ENCODE assay signal across 1 cellular context in genomic region chr6:107185570-107185969, GRCh38.
A peak's percentile ranks its signal among the peaks of the same experiment; 100 is the strongest.
TF ChIP-seq lines count a peak whose summit lies in the region.

No MANE protein-coding gene starts in this region.

TF ChIP-seq in HepG2, 621 proteins besides CTCF, POLR2A, EP300 and RAD21 (continued from another document):
- no peak for TF ChIP-seq MYPOP (CRISPR knock-in tag; IDR thresholded peaks at IDR 0.05)
- peak; percentile 76 for TF ChIP-seq STAG1 (CRISPR knock-in tag; IDR thresholded peaks at IDR 0.05)
- peak; percentile 24 for TF ChIP-seq TEAD3 (CRISPR knock-in tag; optimal IDR thresholded peaks at IDR 0.05; ENCODE audit: borderline replicate concordance)
- TF ChIP-seq ZNF513 (CRISPR knock-in tag; conservative IDR thresholded peaks at IDR 0.05), result no peak
